28 cellular contexts compared by ENCODE assay signal in genomic region chr2:120719471-120719870, GRCh38.
"Had no signal": no experiment of that assay in that cellular context is flagged by ENCODE, and none has a peak within 500 bp of the region (broad histone marks: within the 10 kb centered on the region; RNA-seq: fewer than 3 reads in every experiment).

No MANE protein-coding gene starts in this region.

- H3K4me1 ChIP-seq: lower lobe of right lung, pancreas, psoas muscle, testis, transverse colon, uterus had no signal

- ATAC-seq: activated naive CD8-positive, alpha-beta T cell treated with anti-CD3 and anti-CD28 coated beads, Interleukin-2, amount 50 U/mL, for 24 hours; heart right ventricle; left lobe of liver; lower lobe of right lung; pancreas; psoas muscle had no signal

- H3K27me3 ChIP-seq: pancreas, testis, transverse colon, uterus had no signal

- H3K4me3 ChIP-seq: esophagus squamous epithelium, heart right ventricle, lower lobe of right lung, pancreas, psoas muscle, smooth muscle cell, testis, transverse colon, uterus had no signal

- DNase-seq: activated CD4-positive, alpha-beta T cell treated with anti-CD3 and anti-CD28 coated beads for 4 hours; activated CD4-positive, alpha-beta T cell treated with anti-CD3 and anti-CD28 coated beads, Interleukin-2, amount 50 U/mL, for 48 hours; activated CD4-positive, CD25-positive, alpha-beta regulatory T cell; activated CD8-positive, alpha-beta memory T cell treated with anti-CD3 and anti-CD28 coated beads for 24 hours; activated gamma-delta T cell treated with Interleukin-2 at 50 U/mL for 16 hours; activated naive CD8-positive, alpha-beta T cell treated with anti-CD3 and anti-CD28 coated beads, Interleukin-2, amount 50 U/mL, for 24 hours; amygdala; central memory CD4-positive, alpha-beta T cell; esophagus squamous epithelium; foreskin melanocyte; heart right ventricle; kidney glomerular epithelial cell; lower lobe of right lung; mesendoderm; naive B cell; nephron progenitor cell; nucleus accumbens; psoas muscle; stimulated activated CD4-positive, alpha-beta T cell treated with anti-CD3 and anti-CD28 coated beads, Interleukin-15, amount 100 ng/mL, for 24 hours; stimulated activated CD4-positive, alpha-beta T cell treated with anti-CD3 and anti-CD28 coated beads, Interleukin-2, amount 100 ng/mL, for 24 hours; stimulated activated naive CD4-positive, alpha-beta T cell treated with Interleukin-2 at 50 U/mL for 16 hours; T-helper 1 cell; testis; transverse colon; uterus had no signal

- H3K9me3 ChIP-seq: esophagus squamous epithelium, lower lobe of right lung, pancreas, psoas muscle, testis, transverse colon, uterus had no signal

- H3K27ac ChIP-seq: esophagus squamous epithelium, heart right ventricle, lower lobe of right lung, pancreas, psoas muscle, testis, transverse colon, uterus had no signal

- H3K36me3 ChIP-seq: esophagus squamous epithelium, heart right ventricle, lower lobe of right lung, pancreas, transverse colon, uterus had no signal
